8 cellular contexts compared by ENCODE assay signal in the genomic region with DNA sequence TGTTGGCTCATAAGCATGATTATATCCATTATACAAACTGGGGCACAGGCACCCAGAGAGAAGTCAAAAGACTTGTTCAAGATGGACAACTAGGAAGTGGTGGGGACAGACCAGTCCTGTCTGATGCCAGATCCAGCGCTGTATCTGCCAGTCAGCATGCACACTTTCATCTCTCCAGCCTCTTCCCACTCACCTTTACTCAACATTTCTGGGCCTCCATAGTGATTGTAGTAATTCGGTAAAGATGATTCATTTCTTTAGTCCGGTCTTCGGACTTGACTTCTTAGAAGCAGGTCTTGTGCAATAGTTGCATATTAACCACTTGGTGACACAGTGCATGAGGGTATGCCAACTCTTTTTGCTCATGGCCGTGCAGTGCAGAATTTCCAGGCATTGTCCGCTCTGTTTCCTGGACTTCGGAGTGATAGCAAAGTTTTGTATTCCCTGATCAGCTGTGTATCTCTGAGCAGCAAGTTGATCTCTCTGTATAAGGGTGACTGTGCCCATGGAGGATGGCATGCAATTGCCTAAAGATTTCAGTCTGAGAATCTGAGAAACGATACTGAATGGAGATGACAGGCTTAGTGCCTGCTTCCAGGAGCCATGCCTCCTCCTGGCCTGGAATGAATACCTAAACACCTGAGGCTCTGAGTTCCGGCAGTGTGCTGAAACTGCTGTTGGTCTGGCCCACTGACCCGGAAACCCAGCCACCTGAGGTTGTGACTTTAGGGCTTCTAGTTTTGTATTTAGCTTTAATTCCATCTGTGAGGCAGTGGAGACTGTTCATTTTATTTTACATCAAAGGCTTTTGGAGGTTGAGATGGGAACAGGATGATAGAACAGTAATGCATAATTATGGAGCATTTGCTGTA. TPM values are rescaled to one million over a fixed set of nuclear protein-coding genes. Genes with fewer than 3 reads are reported as not detected.
DNase-seq lines count a peak whose midpoint lies in the region; ATAC-seq lines count a peak whose summit lies in the region.

No MANE protein-coding gene starts in this region.

- peak overlapping the region; percentile 3 to 58 for H3K4me3 ChIP-seq in stomach smooth muscle (ENCODE audit: low read length in 2 of 2)

- no peaks in the 10 kb centered on the region for H3K27me3 ChIP-seq in stomach smooth muscle (ENCODE audit: control insufficient read depth in 1 of 2, insufficient read depth in 2 of 2, low read length in 2 of 2)

- peaks cover 0 to 2% of the 10 kb centered on the region in 2 donors for H3K36me3 ChIP-seq in stomach smooth muscle (ENCODE audit: control insufficient read depth in 2 of 2, insufficient read depth in 2 of 2, low read length in 2 of 2)

- H3K9me3 ChIP-seq in stomach smooth muscle (ENCODE audit: control insufficient read depth in 2 of 2, low read length in 2 of 2): no peaks in the 10 kb centered on the region

- ATAC-seq in HG02588 (IDR thresholded peaks at IDR 0.05; ENCODE audit: unreplicated experiment) (peak; percentile 19), HG02885 (IDR thresholded peaks at IDR 0.05; ENCODE audit: poor library complexity, unreplicated experiment) (no peak)

- peaks cover 94% of the 10 kb centered on the region for H3K4me1 ChIP-seq in stomach smooth muscle (ENCODE audit: control insufficient read depth, insufficient read depth, low read length)

- peak overlapping the region in 1 of 2 donors; percentile 29 for H3K9ac ChIP-seq in stomach smooth muscle (ENCODE audit: low read length in 2 of 2)

- DNase-seq in EH (ENCODE audit: low read depth) (peak; percentile 80), RPMI7951 (ENCODE audit: low read depth) (peak; percentile 72), fibroblast of peridontal ligament (ENCODE audit: extremely low read depth) (peak; percentile 80), KG1 (lab: John Stamatoyannopoulos, UW) (no peak)
- no peak for DNase-seq in effector CD8-positive, alpha-beta T cell (lab: John Stamatoyannopoulos, UW)

- peak overlapping the region; percentile 73 for H3K27ac ChIP-seq in stomach smooth muscle (ENCODE audit: low read length)

RNA-seq across cellular contexts. Expression of a gene that starts 39.0 kb away (rescaled TPM):
- 26.6 and 33.3 TPM in 2 replicates for total RNA-seq in RPMI7951 (2014; rRNA removed; shearing (Covaris generic))

Comparison
In these comparisons a context has a peak if more than half of its experiments do, and no peak if none do; other contexts are left out.
1. DNase-seq: peak in EH (single experiment), RPMI7951 (single experiment) and fibroblast of peridontal ligament (single experiment); none in effector CD8-positive, alpha-beta T cell (single experiment) and KG1 (single experiment).